21 cellular contexts compared by ENCODE assay signal in the genomic region with DNA sequence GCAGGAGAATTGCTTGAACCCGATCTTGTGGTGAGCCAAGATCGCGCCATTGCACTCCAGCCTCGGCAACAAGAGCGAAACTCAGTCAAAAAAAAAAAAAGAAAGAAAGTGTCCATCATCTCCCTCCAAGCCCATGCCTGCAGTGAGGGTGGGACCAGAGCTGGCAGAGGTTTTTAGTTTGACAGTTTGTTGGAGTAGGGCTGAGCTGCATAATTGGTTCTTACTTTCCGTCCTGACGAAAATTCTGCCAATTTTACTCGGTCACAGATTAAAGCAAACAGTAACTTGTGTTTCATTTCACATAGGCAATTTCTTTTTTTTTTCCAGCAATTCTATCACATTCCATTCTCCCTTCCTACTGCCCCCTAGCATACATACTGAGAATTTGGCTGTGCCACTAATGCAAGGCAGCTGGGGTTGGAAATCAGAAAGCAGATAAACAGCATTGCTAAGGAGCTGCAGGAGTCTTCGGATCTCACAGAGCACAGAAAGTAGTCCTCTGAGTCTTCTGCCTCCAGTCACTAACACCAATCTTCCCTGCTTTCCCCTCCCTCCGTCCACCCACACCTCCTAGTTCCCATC.
DNase-seq lines count a peak whose midpoint lies in the region; ATAC-seq and TF ChIP-seq lines count a peak whose summit lies in the region.
"Had no signal": no experiment of that assay in that cellular context is flagged by ENCODE, and none has a peak within 500 bp of the region (broad histone marks: within the 10 kb centered on the region; RNA-seq: fewer than 3 reads in every experiment).

No MANE protein-coding gene starts in this region.

- no peaks in the 10 kb centered on the region for H3K27me3 ChIP-seq in BE2C
- H3K27me3 ChIP-seq in neural progenitor cell: no peaks in the 10 kb centered on the region
- H3K27me3 ChIP-seq: ascending aorta, spleen had no signal

- DNase-seq in BE2C (no peak), SK-MEL-5 (ENCODE audit: low read depth, low spot score) (peak; percentile 17), epithelial cell of proximal tubule (ENCODE audit: low read depth) (no peak), neural progenitor cell (ENCODE audit: low spot score) (no peak), T1000 (lab: John Stamatoyannopoulos, UW) (no peak), NCI-H146 (lab: John Stamatoyannopoulos, UW) (no peak)
- DNase-seq: activated CD4-positive, alpha-beta memory T cell treated with anti-CD3 and anti-CD28 coated beads, Interleukin-2, amount 10 ng/mL, durations not matched to agents 7 days and 5 days; H7; naive B cell; NCI-H1092 treated with DMSO at 0.1 percent for 48 hours; NCI-H2029; NCI-H345; right cardiac atrium; spleen; stimulated activated CD4-positive, alpha-beta T cell treated with anti-CD3 and anti-CD28 coated beads, Interleukin-2, amount 100 ng/mL, for 48 hours; SW 1271 had no signal

- H3K9ac ChIP-seq in neural progenitor cell: no peak overlapping the region

- no peak overlapping the region for H3K27ac Mint-ChIP-seq in neural progenitor cell
- H3K27ac Mint-ChIP-seq: activated CD4-positive, alpha-beta memory T cell treated with anti-CD3 and anti-CD28 coated beads, Interleukin-2, amount 10 ng/mL, durations not matched to agents 7 days and 5 days; activated naive CD8-positive, alpha-beta T cell; stimulated activated memory B cell treated with anti-CD40 and anti-IgM and Interleukin-4, amounts not matched to agents 10 μg/mL and 1 μg/mL and 100 μg/mL, for 72 hours had no signal

- H2AFZ ChIP-seq in neural progenitor cell (replicated peaks): no peak overlapping the region

- no peaks in the 10 kb centered on the region; the same call in none of the 2 replicates for H3K36me3 ChIP-seq in BE2C
- H3K36me3 ChIP-seq in neural progenitor cell: no peaks in the 10 kb centered on the region
- H3K36me3 ChIP-seq: ascending aorta, spleen had no signal

- H3K4me3 ChIP-seq in BE2C (ENCODE audit: low read depth, low read length) (no peak overlapping the region), epithelial cell of proximal tubule (ENCODE audit: low read depth, low read length) (no peak overlapping the region), neural progenitor cell (no peak overlapping the region)
- H3K4me3 ChIP-seq: ascending aorta, spleen had no signal

- peaks cover 13% of the 10 kb centered on the region for H3K4me1 Mint-ChIP-seq in neural progenitor cell
- H3K4me1 Mint-ChIP-seq: activated CD4-positive, alpha-beta memory T cell treated with anti-CD3 and anti-CD28 coated beads, Interleukin-2, amount 10 ng/mL, durations not matched to agents 7 days and 5 days; naive B cell; stimulated activated memory B cell treated with anti-CD40 and anti-IgM and Interleukin-4, amounts not matched to agents 10 μg/mL and 1 μg/mL and 100 μg/mL, for 72 hours had no signal

- no peak overlapping the region for H3K27ac ChIP-seq in neural progenitor cell
- H3K27ac ChIP-seq: ascending aorta had no signal

- ATAC-seq in GM21381 (IDR thresholded peaks at IDR 0.05; ENCODE audit: unreplicated experiment): no peak
- ATAC-seq: left lobe of liver had no signal

- H3K9me3 Mint-ChIP-seq in neural progenitor cell: no peaks in the 10 kb centered on the region
- H3K9me3 Mint-ChIP-seq: activated CD4-positive, alpha-beta memory T cell treated with anti-CD3 and anti-CD28 coated beads, Interleukin-2, amount 10 ng/mL, durations not matched to agents 7 days and 5 days had no signal

- H3K79me2 ChIP-seq in neural progenitor cell (ENCODE audit: low read depth): no peaks in the 10 kb centered on the region

- H4K20me1 ChIP-seq in neural progenitor cell (ENCODE audit: low read depth): no peaks in the 10 kb centered on the region

- peaks cover 2% of the 10 kb centered on the region for H3K27me3 Mint-ChIP-seq in neural progenitor cell (ENCODE audit: insufficient read depth, low read depth)
- H3K27me3 Mint-ChIP-seq: activated CD4-positive, alpha-beta memory T cell treated with anti-CD3 and anti-CD28 coated beads, Interleukin-2, amount 10 ng/mL, durations not matched to agents 7 days and 5 days; stimulated activated memory B cell treated with anti-CD40 and anti-IgM and Interleukin-4, amounts not matched to agents 10 μg/mL and 1 μg/mL and 100 μg/mL, for 72 hours had no signal

- H3K4me3 Mint-ChIP-seq in neural progenitor cell: no peak overlapping the region
- H3K4me3 Mint-ChIP-seq: activated CD4-positive, alpha-beta memory T cell treated with anti-CD3 and anti-CD28 coated beads, Interleukin-2, amount 10 ng/mL, durations not matched to agents 7 days and 5 days; activated naive CD8-positive, alpha-beta T cell; naive B cell; stimulated activated memory B cell treated with anti-CD40 and anti-IgM and Interleukin-4, amounts not matched to agents 10 μg/mL and 1 μg/mL and 100 μg/mL, for 72 hours had no signal

- H3K4me1 ChIP-seq in BE2C (peaks cover under 1% of the 10 kb centered on the region; the same call in 1 of the 2 replicates), neural progenitor cell (peaks cover 7% of the 10 kb centered on the region)
- H3K4me1 ChIP-seq: ascending aorta had no signal

- H3K4me2 ChIP-seq in neural progenitor cell: no peak overlapping the region

- H3F3A ChIP-seq in neural progenitor cell (ENCODE audit: low read depth): no peaks in the 10 kb centered on the region

- in situ Hi-C loops in SK-MEL-5 (cut with HindIII; ENCODE audit: low pct_unique_long_range_greater_than_20kb, low sequenced_read_pairs): no loop called here

- no peaks in the 10 kb centered on the region for H3K36me3 Mint-ChIP-seq in neural progenitor cell
- H3K36me3 Mint-ChIP-seq: stimulated activated memory B cell treated with anti-CD40 and anti-IgM and Interleukin-4, amounts not matched to agents 10 μg/mL and 1 μg/mL and 100 μg/mL, for 72 hours had no signal

- no peaks in the 10 kb centered on the region for H3K9me3 ChIP-seq in BE2C
- no peaks in the 10 kb centered on the region for H3K9me3 ChIP-seq in neural progenitor cell (ENCODE audit: low read depth)
- H3K9me3 ChIP-seq: spleen had no signal

- TF ChIP-seq CTCF in BE2C (IDR thresholded peaks at IDR 0.05; ENCODE audit: low read depth, low read length) (peak; percentile 40), epithelial cell of proximal tubule (conservative IDR thresholded peaks at IDR 0.05; ENCODE audit: low read depth, low read length) (peak; percentile 5), neural progenitor cell (IDR thresholded peaks at IDR 0.05) (peak; percentile 18)
